Comparison of ENCODE assay signal across 16 cellular contexts in the genomic region with DNA sequence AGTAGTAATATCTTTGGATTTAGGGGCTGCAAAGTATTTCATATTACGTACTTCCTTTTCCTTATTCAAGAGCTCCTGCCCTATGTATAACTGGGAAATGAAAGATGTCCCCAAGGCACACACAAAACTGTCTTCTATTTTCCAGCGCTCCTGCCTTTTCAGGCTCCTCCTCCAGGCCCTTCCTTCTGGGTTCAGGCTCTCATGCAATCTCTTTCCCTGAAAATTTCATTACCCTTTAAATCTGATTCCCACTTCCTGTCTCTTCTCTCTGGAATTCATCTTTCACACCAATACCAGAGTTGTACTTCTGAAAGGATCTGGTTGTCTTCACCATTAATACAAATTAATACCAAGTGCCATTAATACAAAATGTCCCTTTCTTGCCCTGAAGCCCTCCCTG.
A peak's percentile ranks its signal among the peaks of the same experiment; 100 is the strongest.
DNase-seq lines count a peak whose midpoint lies in the region; ATAC-seq and TF ChIP-seq lines count a peak whose summit lies in the region.
"Had no signal": no experiment of that assay in that cellular context is flagged by ENCODE, and none has a peak within 500 bp of the region (broad histone marks: within the 10 kb centered on the region; RNA-seq: fewer than 3 reads in every experiment).

No MANE protein-coding gene starts in this region.

- H2BK12ac ChIP-seq in H9 (ENCODE audit: insufficient read length, low read depth, low read length), result no peak overlapping the region

- no peak overlapping the region for H4K8ac ChIP-seq in H9 (replicated peaks; ENCODE audit: insufficient read length, low read depth, low read length)

- H3K4me3 Mint-ChIP-seq in CD4-positive, alpha-beta memory T cell, result peak overlapping the region in 1 of 8 donors; percentile 15
- no peak overlapping the region for H3K4me3 Mint-ChIP-seq in H9
- H3K4me3 Mint-ChIP-seq in chondrocyte (ENCODE audit: unreplicated experiment), result no peak overlapping the region
- no peak overlapping the region for H3K4me3 Mint-ChIP-seq in naive thymus-derived CD4-positive, alpha-beta T cell
- no peak overlapping the region for H3K4me3 Mint-ChIP-seq in activated CD4-positive, alpha-beta memory T cell treated with anti-CD3 and anti-CD28 coated beads, Interleukin-2, amount 10 ng/mL, durations not matched to agents 7 days and 5 days

- no peaks in the 10 kb centered on the region for H3K79me2 ChIP-seq in H9 (ENCODE audit: insufficient read depth, low read length)

- no peak overlapping the region for H3K9ac ChIP-seq in H9 (ENCODE audit: extremely low read depth, insufficient read length, low read length)
- H3K9ac ChIP-seq: BLaER1 treated with 17β-estradiol and CSF1 and Interleukin-3, amounts not matched to agents 10 nM and 100 nM had no signal

- H3K56ac ChIP-seq in H9 (ENCODE audit: insufficient read length, low read depth, low read length), result no peak overlapping the region

- ATAC-seq in naive thymus-derived CD4-positive, alpha-beta T cell, result no peak
- no peak for ATAC-seq in SK-N-SH treated with all-trans-retinoic acid at 6 μM for 48 hours
- ATAC-seq: A549 had no signal

- POLR2A ChIA-PET in CD4-positive, alpha-beta memory T cell (lab: Charles Lee; ENCODE audit: partially characterized antibody), result no interaction called here
- POLR2A ChIA-PET in naive thymus-derived CD4-positive, alpha-beta T cell (lab: Charles Lee), result no interaction called here
- POLR2A ChIA-PET in activated CD4-positive, alpha-beta memory T cell treated with anti-CD3 and anti-CD28 coated beads, Interleukin-2, amount 10 ng/mL, durations not matched to agents 7 days and 5 days (lab: Charles Lee), result no interaction called here

- H3K18ac ChIP-seq in H9 (ENCODE audit: insufficient read length, low read depth, low read length), result no peak overlapping the region

- intact Hi-C loops in CD4-positive, alpha-beta memory T cell (cut with micrococcal nuclease), result no loop called here
- intact Hi-C loops in naive thymus-derived CD4-positive, alpha-beta T cell (cut with micrococcal nuclease), result loop anchor here in 1 of 2 donors (5.0 kb wide), 1 partner anchor 249 kb away; no protein-coding TSS in a partner anchor
- intact Hi-C loops in tibial artery (cut with DNase I; ENCODE audit: low total_unique reads), result no loop called here

- H2AFZ ChIP-seq in H9 (ENCODE audit: low read length), result no peak overlapping the region

- H3K4me1 ChIP-seq in CD4-positive, alpha-beta memory T cell (ENCODE audit: insufficient read depth, low read length), result peaks cover 28% of the 10 kb centered on the region
- H3K4me1 ChIP-seq in H9 (ENCODE audit: insufficient read depth, low read length), result peaks cover 6% of the 10 kb centered on the region; the same call in 1 of the 2 replicates
- peaks cover 11 to 14% of the 10 kb centered on the region in 2 donors for H3K4me1 ChIP-seq in naive thymus-derived CD4-positive, alpha-beta T cell (ENCODE audit: control insufficient read depth in 2 of 2, insufficient read depth in 2 of 2, low read length in 2 of 2)
- no peaks in the 10 kb centered on the region for H3K4me1 ChIP-seq in tibial artery
- H3K4me1 ChIP-seq: BLaER1 treated with 17β-estradiol and CSF1 and Interleukin-3, amounts not matched to agents 10 nM and 100 nM; Peyer's patch had no signal

- no peak overlapping the region for H3K23ac ChIP-seq in H9 (ENCODE audit: insufficient read length, low read depth, low read length)

- TF ChIP-seq CTCF in H9 (conservative IDR thresholded peaks at IDR 0.05), result no peak
- TF ChIP-seq CTCF in chondrocyte (IDR thresholded peaks at IDR 0.05), result no peak
- TF ChIP-seq CTCF in tibial artery (IDR thresholded peaks at IDR 0.05), result no peak

- no peak overlapping the region for H2AK5ac ChIP-seq in H9 (ENCODE audit: insufficient read length, low read length)

- no peaks in the 10 kb centered on the region for H3K27me3 ChIP-seq in CD4-positive, alpha-beta memory T cell (ENCODE audit: insufficient read depth, low read length)
- H3K27me3 ChIP-seq in H9 (ENCODE audit: insufficient read depth, low read length) (no peaks in the 10 kb centered on the region), tibial artery (no peaks in the 10 kb centered on the region)
- H3K27me3 ChIP-seq in naive thymus-derived CD4-positive, alpha-beta T cell (ENCODE audit: control insufficient read depth in 2 of 2, insufficient read depth in 2 of 2, low read length in 2 of 2), result no peaks in the 10 kb centered on the region
- H3K27me3 ChIP-seq: BLaER1 treated with 17β-estradiol and CSF1 and Interleukin-3, amounts not matched to agents 10 nM and 100 nM; Peyer's patch had no signal

- CTCF ChIA-PET in CD4-positive, alpha-beta memory T cell (lab: Charles Lee; ENCODE audit: partially characterized antibody), result interaction anchor here (0.7 kb wide), 2 partner anchors 15 to 204 kb away, joined by 3 read pairs; no protein-coding TSS in a partner anchor
- CTCF ChIA-PET in naive thymus-derived CD4-positive, alpha-beta T cell (lab: Charles Lee), result no interaction called here
- CTCF ChIA-PET in activated CD4-positive, alpha-beta memory T cell treated with anti-CD3 and anti-CD28 coated beads, Interleukin-2, amount 10 ng/mL, durations not matched to agents 7 days and 5 days (lab: Charles Lee), result interaction anchor here (1.1 kb wide), 1 partner anchor 14 kb away, joined by 3 read pairs; no protein-coding TSS in a partner anchor

- no peaks in the 10 kb centered on the region for H3K23me2 ChIP-seq in H9 (ENCODE audit: insufficient read length, low read depth, low read length, poor library complexity, severe bottlenecking)

- peaks cover 31% of the 10 kb centered on the region for H3K36me3 ChIP-seq in CD4-positive, alpha-beta memory T cell (ENCODE audit: insufficient read depth, low read length)
- peaks cover 0 to 42% (median 15%) of the 10 kb centered on the region in 3 experiments for H3K36me3 ChIP-seq in naive thymus-derived CD4-positive, alpha-beta T cell (ENCODE audit: control insufficient read depth in 2 of 3, insufficient read depth in 3 of 3, low read length in 3 of 3)
- peaks cover 27 to 52% (median 45%) of the 10 kb centered on the region in 3 donors for H3K36me3 ChIP-seq in tibial artery

- no peak overlapping the region for H2BK15ac ChIP-seq in H9 (ENCODE audit: low read depth, low read length)

- H3K4me3 ChIP-seq in CD4-positive, alpha-beta memory T cell (ENCODE audit: low read length in 2 of 2), result no peak overlapping the region
- no peak overlapping the region for H3K4me3 ChIP-seq in naive thymus-derived CD4-positive, alpha-beta T cell (ENCODE audit: low read length)
- no peak overlapping the region for H3K4me3 ChIP-seq in tibial artery
- H3K4me3 ChIP-seq: A549; BLaER1 treated with 17β-estradiol and CSF1 and Interleukin-3, amounts not matched to agents 10 nM and 100 nM; Peyer's patch had no signal

- H3K9me3 Mint-ChIP-seq in CD4-positive, alpha-beta memory T cell, result no peaks in the 10 kb centered on the region
- H3K9me3 Mint-ChIP-seq in H9, result peaks cover 9 to 10% of the 10 kb centered on the region in 2 experiments
- H3K9me3 Mint-ChIP-seq in chondrocyte (ENCODE audit: low read depth), result no peaks in the 10 kb centered on the region
- H3K9me3 Mint-ChIP-seq in naive thymus-derived CD4-positive, alpha-beta T cell, result no peaks in the 10 kb centered on the region
- H3K9me3 Mint-ChIP-seq in activated CD4-positive, alpha-beta memory T cell treated with anti-CD3 and anti-CD28 coated beads, Interleukin-2, amount 10 ng/mL, durations not matched to agents 7 days and 5 days, result no peaks in the 10 kb centered on the region

- H3K4me1 Mint-ChIP-seq in CD4-positive, alpha-beta memory T cell, result peaks cover 29 to 47% (median 34%) of the 10 kb centered on the region in 4 donors
- peaks cover 14% of the 10 kb centered on the region in 2 experiments for H3K4me1 Mint-ChIP-seq in H9
- H3K4me1 Mint-ChIP-seq in chondrocyte (ENCODE audit: low read depth), result peaks cover 14% of the 10 kb centered on the region
- H3K4me1 Mint-ChIP-seq in naive thymus-derived CD4-positive, alpha-beta T cell, result peaks cover 11 to 34% (median 31%) of the 10 kb centered on the region in 7 donors
- peaks cover 18% of the 10 kb centered on the region for H3K4me1 Mint-ChIP-seq in activated CD4-positive, alpha-beta memory T cell treated with anti-CD3 and anti-CD28 coated beads, Interleukin-2, amount 10 ng/mL, durations not matched to agents 7 days and 5 days

- no peak overlapping the region for H4K5ac ChIP-seq in H9 (ENCODE audit: insufficient read length, low read depth, low read length)

- H3T11ph ChIP-seq in H9 (ENCODE audit: low read length), result no peak overlapping the region

- WGBS in H9 (ENCODE audit: extremely low coverage, insufficient read length, low lambda C conversion rate), result no CpG with 5 or more reads among the region's 2 CpGs

- H3K4me2 ChIP-seq in H9 (ENCODE audit: insufficient read depth, insufficient read length, low read length), result no peak overlapping the region
- H3K4me2 ChIP-seq: A549; BLaER1 treated with 17β-estradiol and CSF1 and Interleukin-3, amounts not matched to agents 10 nM and 100 nM had no signal

- H4K20me1 ChIP-seq in H9 (ENCODE audit: control insufficient read depth, insufficient read depth, insufficient read length), result no peaks in the 10 kb centered on the region
- H4K20me1 ChIP-seq: BLaER1 treated with 17β-estradiol and CSF1 and Interleukin-3, amounts not matched to agents 10 nM and 100 nM had no signal

- peak overlapping the region in 6 of 7 donors; percentile 14 to 77 (median 50) for H3K27ac Mint-ChIP-seq in CD4-positive, alpha-beta memory T cell
- H3K27ac Mint-ChIP-seq in H9 (peak overlapping the region in 2 of 3 experiments; percentile 1 to 29; a peak in 5 of 7 replicates), chondrocyte (ENCODE audit: unreplicated experiment) (peak overlapping the region; percentile 47)
- H3K27ac Mint-ChIP-seq in naive thymus-derived CD4-positive, alpha-beta T cell, result peak overlapping the region in 7 of 9 donors; percentile 3 to 87 (median 38)
- H3K27ac Mint-ChIP-seq in activated CD4-positive, alpha-beta memory T cell treated with anti-CD3 and anti-CD28 coated beads, Interleukin-2, amount 10 ng/mL, durations not matched to agents 7 days and 5 days, result no peak overlapping the region

- H2BK20ac ChIP-seq in H9 (ENCODE audit: low read depth, low read length, poor library complexity, severe bottlenecking), result no peak overlapping the region

- H3K79me1 ChIP-seq in H9 (ENCODE audit: insufficient read depth, low read depth, low read length, poor library complexity, severe bottlenecking), result no peaks in the 10 kb centered on the region

- H4K91ac ChIP-seq in H9 (ENCODE audit: insufficient read length, low read depth, low read length), result no peak overlapping the region

- no peak for DNase-seq in CD4-positive, alpha-beta memory T cell
- DNase-seq in H9, result no peak
- no peak for DNase-seq in chondrocyte (ENCODE audit: low spot score)
- no peak for DNase-seq in naive thymus-derived CD4-positive, alpha-beta T cell
- no peak for DNase-seq in tibial artery
- DNase-seq in activated CD4-positive, alpha-beta memory T cell treated with anti-CD3 and anti-CD28 coated beads, Interleukin-2, amount 10 ng/mL, durations not matched to agents 7 days and 5 days, result no peak
- DNase-seq in DMS53 treated with DMSO at 0.1 percent for 48 hours (lab: John Stamatoyannopoulos, UW; ENCODE audit: unreplicated experiment), result no peak
- DNase-seq: COR-L47, DMS153, NCI-H1105 treated with DMSO at 0.1 percent for 48 hours, NCI-H226, Peyer's patch, Right ventricle myocardium superior had no signal

- H3K14ac ChIP-seq in H9 (ENCODE audit: insufficient read depth, low read length), result no peak overlapping the region

- H3K27me3 Mint-ChIP-seq in CD4-positive, alpha-beta memory T cell, result no peaks in the 10 kb centered on the region
- no peaks in the 10 kb centered on the region for H3K27me3 Mint-ChIP-seq in H9 (ENCODE audit: low read depth)
- H3K27me3 Mint-ChIP-seq in chondrocyte (ENCODE audit: low read depth), result no peaks in the 10 kb centered on the region
- no peaks in the 10 kb centered on the region for H3K27me3 Mint-ChIP-seq in naive thymus-derived CD4-positive, alpha-beta T cell
- H3K27me3 Mint-ChIP-seq in activated CD4-positive, alpha-beta memory T cell treated with anti-CD3 and anti-CD28 coated beads, Interleukin-2, amount 10 ng/mL, durations not matched to agents 7 days and 5 days, result no peaks in the 10 kb centered on the region

- H3K9me3 ChIP-seq in CD4-positive, alpha-beta memory T cell (ENCODE audit: control insufficient read depth in 1 of 2, low read length in 2 of 2), result no peaks in the 10 kb centered on the region
- H3K9me3 ChIP-seq in H9 (ENCODE audit: control insufficient read depth, low read depth, low read length) (no peaks in the 10 kb centered on the region), tibial artery (no peaks in the 10 kb centered on the region)
- no peaks in the 10 kb centered on the region for H3K9me3 ChIP-seq in naive thymus-derived CD4-positive, alpha-beta T cell (ENCODE audit: control insufficient read depth in 2 of 3, low read length in 3 of 3)
- H3K9me3 ChIP-seq: A549, Peyer's patch had no signal

- no peak overlapping the region for H2BK120ac ChIP-seq in H9 (ENCODE audit: low read depth, low read length, poor library complexity, severe bottlenecking)

- H3K4ac ChIP-seq in H9 (ENCODE audit: low read depth, low read length), result no peak overlapping the region

- no peak overlapping the region for H3K27ac ChIP-seq in CD4-positive, alpha-beta memory T cell (ENCODE audit: low read depth, low read length)
- no peak overlapping the region for H3K27ac ChIP-seq in H9 (ENCODE audit: insufficient read length, low read depth, low read length)
- H3K27ac ChIP-seq in naive thymus-derived CD4-positive, alpha-beta T cell (ENCODE audit: low read depth, low read length), result no peak overlapping the region
- H3K27ac ChIP-seq in tibial artery, result no peak overlapping the region
- H3K27ac ChIP-seq: A549; BLaER1 treated with 17β-estradiol and CSF1 and Interleukin-3, amounts not matched to agents 10 nM and 100 nM; Peyer's patch had no signal

- no peak overlapping the region for H2BK5ac ChIP-seq in H9 (ENCODE audit: insufficient read length, low read length)

- peaks cover 53 to 75% of the 10 kb centered on the region in 2 donors for H3K36me3 Mint-ChIP-seq in CD4-positive, alpha-beta memory T cell
- H3K36me3 Mint-ChIP-seq in H9 (ENCODE audit: insufficient read depth in 1 of 3, low read depth in 3 of 3) (peaks cover 15 to 51% (median 40%) of the 10 kb centered on the region in 3 experiments), chondrocyte (ENCODE audit: low read depth) (peaks cover 33% of the 10 kb centered on the region)
- peaks cover 10 to 47% (median 41%) of the 10 kb centered on the region in 5 donors for H3K36me3 Mint-ChIP-seq in naive thymus-derived CD4-positive, alpha-beta T cell
- H3K36me3 Mint-ChIP-seq in activated CD4-positive, alpha-beta memory T cell treated with anti-CD3 and anti-CD28 coated beads, Interleukin-2, amount 10 ng/mL, durations not matched to agents 7 days and 5 days (ENCODE audit: low read depth), result peaks cover 71% of the 10 kb centered on the region
